In genomic region chr1:200302192-200302892, GRCh38 we compare ENCODE assay signal across 8 cellular contexts.
DNase-seq lines count a peak whose midpoint lies in the region; ATAC-seq, FAIRE-seq and TF ChIP-seq lines count a peak whose summit lies in the region.

No MANE protein-coding gene starts in this region.

- no peak overlapping the region for H3K27ac Mint-ChIP-seq in type B pancreatic cell

- POLR2A ChIA-PET in A549 (lab: Yijun Ruan, JAX), result interaction anchor here (0.7 to 1.2 kb wide), 4 partner anchors 12 to 196 kb away, joined by 3 to 5 read pairs (median 4); no protein-coding TSS in a partner anchor

- H3K79me2 ChIP-seq in parathyroid adenoma, result no peaks in the 10 kb centered on the region

- WGBS in A549 (ENCODE audit: missing lambda C conversion rate), result under 1% methylated on average over 29 of the region's 36 CpGs

- peaks cover 3% of the 10 kb centered on the region for H3K4me1 Mint-ChIP-seq in type B pancreatic cell (ENCODE audit: unreplicated experiment)

- ATAC-seq in A549 (peak; percentile 79 to 80), GM18519 (IDR thresholded peaks at IDR 0.05; ENCODE audit: low FRiP score, unreplicated experiment) (peak; percentile 52), HG03064 (IDR thresholded peaks at IDR 0.05; ENCODE audit: low read depth, unreplicated experiment) (peak; percentile 55), Right ventricle myocardium inferior (peak; percentile 23)

- H3K4me3 Mint-ChIP-seq in type B pancreatic cell, result peak overlapping the region; percentile 85

- H3K36me3 Mint-ChIP-seq in type B pancreatic cell, result no peaks in the 10 kb centered on the region

- peaks cover 61% of the 10 kb centered on the region for H3K27me3 Mint-ChIP-seq in type B pancreatic cell

- no peak; a peak in 1 of 5 replicates for TF ChIP-seq RAD21 in A549 (conservative IDR thresholded peaks at IDR 0.05 in 1 of 2, IDR thresholded peaks at IDR 0.05 in 1 of 2)

- FAIRE-seq in A549 (lab: Jason Lieb, UNC), result no peak

- intact Hi-C loops in Right ventricle myocardium inferior (cut with DNase I), result loop anchor here (10.0 kb wide), 1 partner anchor 182 kb away; no protein-coding TSS in a partner anchor

- H3K27ac ChIP-seq in A549, result peak overlapping the region; percentile 80 to 90
- peak overlapping the region in 3 of 4 donors; percentile 21 to 74 (median 54) for H3K27ac ChIP-seq in Peyer's patch
- H3K27ac ChIP-seq in parathyroid adenoma, result no peak overlapping the region

- H2AFZ ChIP-seq in parathyroid adenoma, result peak overlapping the region; percentile 66

- H3K27me3 ChIP-seq in Peyer's patch (no peaks in the 10 kb centered on the region), parathyroid adenoma (ENCODE audit: control insufficient read depth, insufficient read depth, low read length) (no peaks in the 10 kb centered on the region)

- H3K4me2 ChIP-seq in A549 (peak overlapping the region; percentile 77), parathyroid adenoma (ENCODE audit: low read length) (peak overlapping the region; percentile 80)

- peak; percentile 5; the same call in 1 of the 2 replicates for TF ChIP-seq POLR2A in A549 (IDR thresholded peaks at IDR 0.05; ENCODE audit: low read length)
- no peak for TF ChIP-seq POLR2A in Peyer's patch (IDR thresholded peaks at IDR 0.05)

- peaks cover 9% of the 10 kb centered on the region for H3K9me3 Mint-ChIP-seq in type B pancreatic cell

- H3K9ac ChIP-seq in parathyroid adenoma, result no peak overlapping the region

- TF ChIP-seq EP300 in A549 (IDR thresholded peaks at IDR 0.05), result no peak

- DNase-seq in A549 (ENCODE audit: low read depth in 1 of 2, low spot score in 1 of 2) (peak; percentile 33 to 38), Peyer's patch (peak; percentile 57 to 68 (median 61)), Right ventricle myocardium inferior (ENCODE audit: missing footprints) (no peak), type B pancreatic cell (ENCODE audit: extremely low spot score, unreplicated experiment) (no peak)
- DNase-seq in activated naive CD4-positive, alpha-beta T cell treated with Interleukin-2 at 50 U/mL for 16 hours, result peak; percentile 65

- H3K4me1 ChIP-seq in A549 (peaks cover 13% of the 10 kb centered on the region), Peyer's patch (peaks cover 0 to 7% (median 3%) of the 10 kb centered on the region in 4 donors), parathyroid adenoma (no peaks in the 10 kb centered on the region)

- H3K4me3 ChIP-seq in A549 (peak overlapping the region; percentile 59), Peyer's patch (peak overlapping the region; percentile 51 to 84 (median 60)), parathyroid adenoma (ENCODE audit: low read depth, low read length) (peak overlapping the region; percentile 55)

- CTCF ChIA-PET in A549 (lab: Yijun Ruan, JAX), result interaction anchor here (0.6 to 1.9 kb wide), 18 partner anchors 8 to 1245 kb away, joined by 3 to 8 read pairs (median 3); no protein-coding TSS in a partner anchor

- no peaks in the 10 kb centered on the region for H3K9me3 ChIP-seq in A549
- no peaks in the 10 kb centered on the region for H3K9me3 ChIP-seq in Peyer's patch
- H3K9me3 ChIP-seq in parathyroid adenoma (ENCODE audit: control insufficient read depth, low read length), result no peaks in the 10 kb centered on the region

- TF ChIP-seq CTCF in A549 (IDR thresholded peaks at IDR 0.05), result peak; percentile 32; the same call in 1 of the 3 replicates
- TF ChIP-seq CTCF in Peyer's patch (IDR thresholded peaks at IDR 0.05), result peak in 1 of 6 experiments; percentile 2
- TF ChIP-seq CTCF in parathyroid adenoma (IDR thresholded peaks at IDR 0.05), result no peak
- TF ChIP-seq CTCF in type B pancreatic cell (conservative IDR thresholded peaks at IDR 0.05), result no peak

- no peaks in the 10 kb centered on the region for H3K36me3 ChIP-seq in Peyer's patch
- no peaks in the 10 kb centered on the region for H3K36me3 ChIP-seq in parathyroid adenoma (ENCODE audit: control insufficient read depth, insufficient read depth, low read length)

TF ChIP-seq in A549, 52 proteins besides CTCF, POLR2A, EP300 and RAD21:
- TF ChIP-seq SMC3 (IDR thresholded peaks at IDR 0.05) (peak; percentile 36), USF2 (IDR thresholded peaks at IDR 0.05) (no peak), CBX8 (IDR thresholded peaks at IDR 0.05) (no peak), NFE2L2 (conservative IDR thresholded peaks at IDR 0.05; ENCODE audit: low read length) (no peak), PHF8 (IDR thresholded peaks at IDR 0.05; ENCODE audit: borderline replicate concordance, low read depth) (no peak), HEYL (CRISPR knock-in tag; IDR thresholded peaks at IDR 0.05) (no peak), FOSB (CRISPR knock-in tag; IDR thresholded peaks at IDR 0.05) (no peak), E2F6 (IDR thresholded peaks at IDR 0.05; ENCODE audit: borderline replicate concordance, low read depth) (no peak), CHD4 (IDR thresholded peaks at IDR 0.05; ENCODE audit: borderline replicate concordance) (no peak), GATA3 (IDR thresholded peaks at IDR 0.05; ENCODE audit: borderline replicate concordance) (no peak), NR3C1 (IDR thresholded peaks at IDR 0.05) (no peak), HOXB13 (CRISPR knock-in tag; IDR thresholded peaks at IDR 0.05; ENCODE audit: low read depth) (no peak)
- TF ChIP-seq, protein P1, sequence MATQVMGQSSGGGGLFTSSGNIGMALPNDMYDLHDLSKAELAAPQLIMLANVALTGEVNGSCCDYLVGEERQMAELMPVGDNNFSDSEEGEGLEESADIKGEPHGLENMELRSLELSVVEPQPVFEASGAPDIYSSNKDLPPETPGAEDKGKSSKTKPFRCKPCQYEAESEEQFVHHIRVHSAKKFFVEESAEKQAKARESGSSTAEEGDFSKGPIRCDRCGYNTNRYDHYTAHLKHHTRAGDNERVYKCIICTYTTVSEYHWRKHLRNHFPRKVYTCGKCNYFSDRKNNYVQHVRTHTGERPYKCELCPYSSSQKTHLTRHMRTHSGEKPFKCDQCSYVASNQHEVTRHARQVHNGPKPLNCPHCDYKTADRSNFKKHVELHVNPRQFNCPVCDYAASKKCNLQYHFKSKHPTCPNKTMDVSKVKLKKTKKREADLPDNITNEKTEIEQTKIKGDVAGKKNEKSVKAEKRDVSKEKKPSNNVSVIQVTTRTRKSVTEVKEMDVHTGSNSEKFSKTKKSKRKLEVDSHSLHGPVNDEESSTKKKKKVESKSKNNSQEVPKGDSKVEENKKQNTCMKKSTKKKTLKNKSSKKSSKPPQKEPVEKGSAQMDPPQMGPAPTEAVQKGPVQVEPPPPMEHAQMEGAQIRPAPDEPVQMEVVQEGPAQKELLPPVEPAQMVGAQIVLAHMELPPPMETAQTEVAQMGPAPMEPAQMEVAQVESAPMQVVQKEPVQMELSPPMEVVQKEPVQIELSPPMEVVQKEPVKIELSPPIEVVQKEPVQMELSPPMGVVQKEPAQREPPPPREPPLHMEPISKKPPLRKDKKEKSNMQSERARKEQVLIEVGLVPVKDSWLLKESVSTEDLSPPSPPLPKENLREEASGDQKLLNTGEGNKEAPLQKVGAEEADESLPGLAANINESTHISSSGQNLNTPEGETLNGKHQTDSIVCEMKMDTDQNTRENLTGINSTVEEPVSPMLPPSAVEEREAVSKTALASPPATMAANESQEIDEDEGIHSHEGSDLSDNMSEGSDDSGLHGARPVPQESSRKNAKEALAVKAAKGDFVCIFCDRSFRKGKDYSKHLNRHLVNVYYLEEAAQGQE (IDR thresholded peaks at IDR 0.05), result no peak
- TF ChIP-seq, protein P2, sequence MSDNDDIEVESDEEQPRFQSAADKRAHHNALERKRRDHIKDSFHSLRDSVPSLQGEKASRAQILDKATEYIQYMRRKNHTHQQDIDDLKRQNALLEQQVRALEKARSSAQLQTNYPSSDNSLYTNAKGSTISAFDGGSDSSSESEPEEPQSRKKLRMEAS (IDR thresholded peaks at IDR 0.05), result peak; percentile 9; the same call in 1 of the 2 replicates

Comparison
In these comparisons a context has a peak if more than half of its experiments do, and no peak if none do; other contexts are left out.
1. ATAC-seq: peak in every context shown above with its lines; median percentile 80 in A549; 55 in HG03064; 52 in GM18519; 23 in Right ventricle myocardium inferior.
2. DNase-seq: peak in A549 (2 of 2), Peyer's patch (3 of 3) and activated naive CD4-positive, alpha-beta T cell treated with Interleukin-2 at 50 U/mL for 16 hours (single experiment); none in Right ventricle myocardium inferior (single experiment) and type B pancreatic cell (single experiment).
3. Peak in every context shown above with its lines, with median percentiles within 50 percentile points of each other: H3K4me3 ChIP-seq.